In genomic region chr1:37948160-37948559, GRCh38 we compare ENCODE assay signal across 1 cellular context.
TF ChIP-seq lines count a peak whose summit lies in the region.

No MANE protein-coding gene starts in this region.

TF ChIP-seq in GM23338, 12 proteins besides CTCF, POLR2A, EP300 and RAD21:
- TF ChIP-seq ZNF462 (CRISPR knock-in tag; IDR thresholded peaks at IDR 0.05) (no peak), EZH2phosphoT487 (IDR thresholded peaks at IDR 0.05; ENCODE audit: unreplicated experiment) (no peak), ZNF331 (CRISPR knock-in tag; IDR thresholded peaks at IDR 0.05; ENCODE audit: low read depth) (no peak), CREB1 (CRISPR knock-in tag; IDR thresholded peaks at IDR 0.05; ENCODE audit: low read depth) (no peak), NANOG (IDR thresholded peaks at IDR 0.05; ENCODE audit: borderline replicate concordance) (no peak), ETS1 (IDR thresholded peaks at IDR 0.05) (no peak), JUNB (IDR thresholded peaks at IDR 0.05; ENCODE audit: unreplicated experiment) (no peak), STAT1 (IDR thresholded peaks at IDR 0.05; ENCODE audit: unreplicated experiment) (no peak), ZNF114 (CRISPR knock-in tag; IDR thresholded peaks at IDR 0.05) (no peak), POLR2AphosphoS5 (IDR thresholded peaks at IDR 0.05; ENCODE audit: low read depth) (no peak), EZH2 (IDR thresholded peaks at IDR 0.05; ENCODE audit: low read depth, unreplicated experiment) (no peak), REST (IDR thresholded peaks at IDR 0.05; ENCODE audit: unreplicated experiment) (no peak)
